ENCODE assay signal across 9 cellular contexts in genomic region chr2:152730591-152731333, GRCh38. TPM values are rescaled to one million over a fixed set of nuclear protein-coding genes. Genes with fewer than 3 reads are reported as not detected.
DNase-seq lines count a peak whose midpoint lies in the region; ATAC-seq and TF ChIP-seq lines count a peak whose summit lies in the region.
"Had no signal": no experiment of that assay in that cellular context is flagged by ENCODE, and none has a peak within 500 bp of the region (broad histone marks: within the 10 kb centered on the region; RNA-seq: fewer than 3 reads in every experiment).

No MANE protein-coding gene starts in this region.

- ATAC-seq in GM21381 (IDR thresholded peaks at IDR 0.05; ENCODE audit: unreplicated experiment) = peak; percentile 85

- H3K36me3 Mint-ChIP-seq in CD14-positive monocyte = peaks cover 11 to 13% of the 10 kb centered on the region in 2 donors

- H3K27ac ChIP-seq in HL-60 (replicated peaks) (peak overlapping the region; percentile 47), neutrophil (peak overlapping the region; percentile 84)
- H3K27ac ChIP-seq: cardiac muscle cell had no signal

- in situ Hi-C loops in G401 (cut with HindIII; ENCODE audit: low sequenced_read_pairs) = no loop called here

- TF ChIP-seq CTCF in CD14-positive monocyte (IDR thresholded peaks at IDR 0.05) = no peak
- TF ChIP-seq CTCF in HL-60 (IDR thresholded peaks at IDR 0.05; ENCODE audit: insufficient read depth, low read length) = no peak
- no peak for TF ChIP-seq CTCF in neutrophil (IDR thresholded peaks at IDR 0.05)

- peaks cover 44 to 54% of the 10 kb centered on the region in 2 experiments for H3K4me1 ChIP-seq in neutrophil (ENCODE audit: control insufficient read depth in 1 of 2, insufficient read depth in 1 of 2, low read depth in 1 of 2, low read length in 1 of 2)

- H3K9me3 ChIP-seq in neutrophil = no peaks in the 10 kb centered on the region

- DNase-seq in CD14-positive monocyte (ENCODE audit: low spot score) = peak; percentile 51
- peak; percentile 73 to 85 for DNase-seq in HL-60 (ENCODE audit: low read depth in 1 of 2, low spot score in 1 of 2)
- DNase-seq in activated T-helper 1 cell treated with Interleukin-2 at 50 U/mL for 16 hours (ENCODE audit: low read depth) = peak; percentile 22
- DNase-seq in SW 1271 (lab: John Stamatoyannopoulos, UW) = no peak
- no peak for DNase-seq in HuH-7 (ENCODE audit: low spot score)
- no peak for DNase-seq in G401 (ENCODE audit: low spot score)

- intact Hi-C loops in CD14-positive monocyte (cut with micrococcal nuclease) = no loop called here

- peaks cover 2% of the 10 kb centered on the region for H3K36me3 ChIP-seq in neutrophil

- H3K4me3 Mint-ChIP-seq in CD14-positive monocyte = peak overlapping the region in 1 of 2 donors; percentile 77

- H3K27ac Mint-ChIP-seq in CD14-positive monocyte = peak overlapping the region; percentile 7 to 85 (median 73)

- H3K9me3 Mint-ChIP-seq in CD14-positive monocyte = no peaks in the 10 kb centered on the region

- H3K27me3 ChIP-seq in HL-60 (ENCODE audit: insufficient read depth, poor library complexity, severe bottlenecking) = no peaks in the 10 kb centered on the region
- H3K27me3 ChIP-seq in neutrophil = no peaks in the 10 kb centered on the region
- H3K27me3 ChIP-seq: cardiac muscle cell had no signal

- peaks cover 29% of the 10 kb centered on the region for H3K4me1 Mint-ChIP-seq in CD14-positive monocyte

- H3K27me3 Mint-ChIP-seq in CD14-positive monocyte (ENCODE audit: low read depth in 3 of 3) = peaks cover 0 to 1% (median 0%) of the 10 kb centered on the region in 3 donors

- H3K4me3 ChIP-seq in HL-60 (replicated peaks; ENCODE audit: insufficient read depth, low read length) = 0 out of 2 replicates have a peak overlapping the region, but pooled peaks have one; percentile 1
- peak overlapping the region; percentile 39 to 52 for H3K4me3 ChIP-seq in neutrophil (ENCODE audit: low read depth in 1 of 2, low read length in 1 of 2)
- H3K4me3 ChIP-seq: cardiac muscle cell had no signal

RNA-seq across cellular contexts. Expression of gene ARL6IP6, which starts 12.3 kb away (rescaled TPM):
- polyA plus RNA-seq in CD14-positive monocyte = 10 to 100 TPM; 23.4 to 24.7 TPM
- total RNA-seq in G401 (2014; rRNA removed; shearing (Covaris generic)) = 29.2 and 39.0 TPM in 2 replicates

RNA-seq across cellular contexts. Expression of gene PRPF40A, which starts 13.5 kb away (rescaled TPM):
- polyA plus RNA-seq in CD14-positive monocyte = 10 to 100 TPM; 66.6 to 95.4 TPM
- total RNA-seq in G401 (2014; rRNA removed; shearing (Covaris generic)) = 151 and 321 TPM in 2 replicates

Comparison
In these comparisons a context has a peak if more than half of its experiments do, and no peak if none do; other contexts are left out.
1. DNase-seq: peak in CD14-positive monocyte (single experiment), HL-60 (2 of 2) and activated T-helper 1 cell treated with Interleukin-2 at 50 U/mL for 16 hours (single experiment); none in SW 1271 (0 of 2), HuH-7 (single experiment) and G401 (single experiment).